ENCODE assay signal across 9 cellular contexts in the genomic region with DNA sequence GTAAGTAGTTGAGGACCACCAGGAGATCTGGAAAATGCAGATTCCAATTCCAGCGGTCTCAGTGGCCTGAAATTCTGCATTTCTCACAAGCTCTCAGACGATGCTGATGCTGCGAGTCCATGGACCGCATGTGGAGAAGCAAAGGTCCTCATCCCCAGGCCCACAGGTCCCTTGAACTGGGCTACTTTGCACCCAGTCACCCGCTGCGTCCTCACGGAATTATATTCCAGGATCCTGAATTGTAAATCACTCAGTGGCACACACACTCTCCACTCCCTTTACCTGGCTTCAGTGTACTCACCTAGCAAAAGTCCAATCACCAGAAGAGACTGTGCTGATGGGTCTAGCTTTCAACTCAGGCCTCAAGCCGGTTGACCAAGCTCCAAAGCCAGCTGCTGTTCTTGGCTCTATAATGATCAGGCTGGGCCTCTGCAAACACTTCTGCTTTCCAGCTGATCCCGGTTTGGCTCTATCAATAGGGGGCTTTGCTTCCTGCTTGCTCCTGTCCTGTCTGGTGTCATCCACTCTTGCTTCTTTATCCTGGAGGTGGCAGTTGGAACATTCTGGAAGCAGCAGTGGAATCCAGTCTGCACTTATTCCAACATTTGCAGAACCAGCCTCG. TPM values are rescaled to one million over a fixed set of nuclear protein-coding genes. Genes with fewer than 3 reads are reported as not detected.
DNase-seq lines count a peak whose midpoint lies in the region; ATAC-seq and TF ChIP-seq lines count a peak whose summit lies in the region.
"Had no signal": no experiment of that assay in that cellular context is flagged by ENCODE, and none has a peak within 500 bp of the region (broad histone marks: within the 10 kb centered on the region; RNA-seq: fewer than 3 reads in every experiment).

No MANE protein-coding gene starts in this region.

- H3K4me3 ChIP-seq in AG04449 (ENCODE audit: low read depth, low read length) (peak overlapping the region; percentile 93), mononuclear cell (ENCODE audit: low read length) (peak overlapping the region; percentile 87)
- H3K4me3 ChIP-seq in Jurkat, Clone E6-1 (ENCODE audit: low read length): peak overlapping the region; percentile 83

- H3K4me1 Mint-ChIP-seq in brain: peaks cover 55% of the 10 kb centered on the region

- peak overlapping the region; percentile 86 to 99 (median 94) for H3K4me3 Mint-ChIP-seq in brain

- H3K9me3 ChIP-seq in mononuclear cell (ENCODE audit: low read depth, low read length): no peaks in the 10 kb centered on the region

- peaks cover 17% of the 10 kb centered on the region for H3K27me3 Mint-ChIP-seq in brain

- CTCF ChIA-PET in AG04449 (lab: Yijun Ruan, JAX): interaction anchor here (0.9 to 9.3 kb wide), 6 partner anchors 6 to 151 kb away, joined by 3 to 57 read pairs (median 4); partner anchors contain the start of gene RNF207

- H3K27ac Mint-ChIP-seq in brain: peak overlapping the region; percentile 99 to 100 (median 100)

- peaks cover 6% of the 10 kb centered on the region for H3K27me3 ChIP-seq in mononuclear cell (ENCODE audit: insufficient read depth, low read length)

- peaks cover 38% of the 10 kb centered on the region for H3K4me1 ChIP-seq in mononuclear cell (ENCODE audit: insufficient read depth, low read length)

- no peak for ATAC-seq in GM18909 (IDR thresholded peaks at IDR 0.05; ENCODE audit: poor library complexity, unreplicated experiment)

- TF ChIP-seq CTCF in AG04449 (IDR thresholded peaks at IDR 0.05; ENCODE audit: insufficient read depth, low read length, missing control alignments): no peak
- no peak for TF ChIP-seq CTCF in brain (conservative IDR thresholded peaks at IDR 0.05)

- peaks cover 0 to 3% (median 0%) of the 10 kb centered on the region in 5 experiments for H3K9me3 Mint-ChIP-seq in brain

- POLR2A ChIA-PET in AG04449 (lab: Yijun Ruan, JAX): interaction anchor here (0.5 kb wide), 1 partner anchor 19 kb away, joined by 3 read pairs; no protein-coding TSS in a partner anchor

- H3K36me3 Mint-ChIP-seq in brain: peaks cover 29% of the 10 kb centered on the region

- no peak for DNase-seq in AG04449 (ENCODE audit: low read depth, low spot score)
- no peak for DNase-seq in Jurkat, Clone E6-1 (ENCODE audit: low read depth, low spot score)
- DNase-seq in activated effector memory CD4-positive, alpha-beta T cell treated with Interleukin-2 at 50 U/mL for 16 hours: no peak
- no peak for DNase-seq in SKM-1 treated with dmso at 0.1 percent for 144 hours (lab: John Stamatoyannopoulos, UW; ENCODE audit: unreplicated experiment)
- DNase-seq in NCI-H748 (lab: John Stamatoyannopoulos, UW; ENCODE audit: unreplicated experiment): no peak

RNA-seq across cellular contexts. Expression of gene RPL22, which starts 0.9 kb away (rescaled TPM):
- polyA plus RNA-seq in Jurkat, Clone E6-1 (2012; ENCODE audit: insufficient read depth, insufficient read length): 642 TPM
- 808 TPM for polyA plus RNA-seq in brain (ENCODE audit: insufficient read depth, low read depth, low replicate concordance)
- 224 TPM for total RNA-seq in mononuclear cell

RNA-seq across cellular contexts. Expression of gene RNF207, which starts 5.6 kb away (rescaled TPM):
- polyA plus RNA-seq in Jurkat, Clone E6-1 (2012; ENCODE audit: insufficient read depth, insufficient read length): 6.7 TPM
- polyA plus RNA-seq in brain (ENCODE audit: insufficient read depth, low read depth, low replicate concordance): 0.41 TPM
- 2.1 TPM for total RNA-seq in mononuclear cell

RNA-seq across cellular contexts. Expression of gene CHD5, which starts 20.2 kb away (rescaled TPM):
- polyA plus RNA-seq in Jurkat, Clone E6-1 (2012; ENCODE audit: insufficient read depth, insufficient read length): not detected
- 13.5 TPM for polyA plus RNA-seq in brain (ENCODE audit: insufficient read depth, low read depth, low replicate concordance)
- under 0.01 TPM for total RNA-seq in mononuclear cell

RNA-seq across cellular contexts. Expression of gene ICMT, which starts 35.5 kb away (rescaled TPM):
- polyA plus RNA-seq in Jurkat, Clone E6-1 (2012; ENCODE audit: insufficient read depth, insufficient read length): 64.5 TPM
- 68.0 TPM for polyA plus RNA-seq in brain (ENCODE audit: insufficient read depth, low read depth, low replicate concordance)
- total RNA-seq in mononuclear cell: 6.3 TPM

RNA-seq across cellular contexts. Expression of gene HES3, which starts 43.7 kb away (rescaled TPM):
- not detected for polyA plus RNA-seq in Jurkat, Clone E6-1 (2012; ENCODE audit: insufficient read depth, insufficient read length)
- not detected for polyA plus RNA-seq in brain (ENCODE audit: insufficient read depth, low read depth, low replicate concordance)
- total RNA-seq in mononuclear cell: not detected
- total RNA-seq: dermis microvascular lymphatic vessel endothelial cell had no signal
